In the genomic region with DNA sequence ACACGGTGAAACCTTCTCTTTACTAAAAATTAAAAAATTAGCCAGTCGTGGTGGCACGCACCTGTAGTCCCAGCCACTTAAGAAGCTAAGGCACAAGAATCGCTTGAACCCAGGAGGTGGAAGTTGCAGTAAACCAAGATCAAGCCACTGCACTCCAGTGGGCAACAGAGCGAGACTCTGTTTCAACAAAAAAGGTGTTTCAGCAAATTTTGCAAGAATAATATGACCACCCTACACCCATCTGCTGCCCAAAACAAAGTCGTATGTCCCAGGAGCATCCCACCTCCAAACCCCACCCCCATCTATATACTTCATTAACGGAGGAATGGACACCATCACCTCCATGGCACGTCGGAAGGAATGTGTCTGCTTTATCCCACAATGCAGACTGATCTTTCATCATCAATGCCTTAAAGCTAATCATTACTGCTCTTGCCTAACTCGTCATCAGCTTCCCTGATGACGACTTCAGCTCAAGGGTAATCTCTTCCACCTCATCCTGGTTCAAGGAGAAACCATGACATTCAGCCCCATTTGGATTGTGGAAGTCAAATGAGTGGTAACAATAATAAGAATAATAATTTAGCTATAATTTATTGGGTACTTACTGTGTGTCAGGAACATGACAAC, we compare ENCODE assay signal across 2 cellular contexts.
TF ChIP-seq lines count a peak whose summit lies in the region.

No MANE protein-coding gene starts in this region.

TF ChIP-seq in HepG2, 621 proteins besides CTCF, POLR2A, EP300 and RAD21:
- TF ChIP-seq MAFF (IDR thresholded peaks at IDR 0.05; ENCODE audit: low read depth, low read length) (peak; percentile 82), TBX2 (CRISPR knock-in tag; IDR thresholded peaks at IDR 0.05; ENCODE audit: borderline replicate concordance) (no peak), SP1 (IDR thresholded peaks at IDR 0.05) (no peak), SP1 (CRISPR knock-in tag; IDR thresholded peaks at IDR 0.05) (no peak), HES4 (CRISPR knock-in tag; IDR thresholded peaks at IDR 0.05; ENCODE audit: borderline replicate concordance) (no peak), SRSF4 (IDR thresholded peaks at IDR 0.05; ENCODE audit: low read depth, low read length, poor library complexity, severe bottlenecking) (no peak), MAFK (conservative IDR thresholded peaks at IDR 0.05 in 1 of 2, IDR thresholded peaks at IDR 0.05 in 1 of 2; ENCODE audit: low read length in 2 of 2) (peak; percentile 75 to 89), ATAD3A (CRISPR knock-in tag; IDR thresholded peaks at IDR 0.05) (no peak), CREB1 (IDR thresholded peaks at IDR 0.05) (peak; percentile 81), CREB1 (CRISPR knock-in tag; IDR thresholded peaks at IDR 0.05) (no peak), ZNF567 (CRISPR knock-in tag; IDR thresholded peaks at IDR 0.05; ENCODE audit: borderline replicate concordance) (no peak)
- TF ChIP-seq, protein P1, sequence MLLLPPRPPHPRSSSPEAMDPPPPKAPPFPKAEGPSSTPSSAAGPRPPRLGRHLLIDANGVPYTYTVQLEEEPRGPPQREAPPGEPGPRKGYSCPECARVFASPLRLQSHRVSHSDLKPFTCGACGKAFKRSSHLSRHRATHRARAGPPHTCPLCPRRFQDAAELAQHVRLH (CRISPR knock-in tag; IDR thresholded peaks at IDR 0.05; ENCODE audit: borderline replicate concordance, low read depth) = no peak
TF ChIP-seq in HepG2: peak in this region for 3.

TF ChIP-seq in K562, 482 proteins besides CTCF, POLR2A, EP300 and RAD21:
- TF ChIP-seq, protein P2, sequence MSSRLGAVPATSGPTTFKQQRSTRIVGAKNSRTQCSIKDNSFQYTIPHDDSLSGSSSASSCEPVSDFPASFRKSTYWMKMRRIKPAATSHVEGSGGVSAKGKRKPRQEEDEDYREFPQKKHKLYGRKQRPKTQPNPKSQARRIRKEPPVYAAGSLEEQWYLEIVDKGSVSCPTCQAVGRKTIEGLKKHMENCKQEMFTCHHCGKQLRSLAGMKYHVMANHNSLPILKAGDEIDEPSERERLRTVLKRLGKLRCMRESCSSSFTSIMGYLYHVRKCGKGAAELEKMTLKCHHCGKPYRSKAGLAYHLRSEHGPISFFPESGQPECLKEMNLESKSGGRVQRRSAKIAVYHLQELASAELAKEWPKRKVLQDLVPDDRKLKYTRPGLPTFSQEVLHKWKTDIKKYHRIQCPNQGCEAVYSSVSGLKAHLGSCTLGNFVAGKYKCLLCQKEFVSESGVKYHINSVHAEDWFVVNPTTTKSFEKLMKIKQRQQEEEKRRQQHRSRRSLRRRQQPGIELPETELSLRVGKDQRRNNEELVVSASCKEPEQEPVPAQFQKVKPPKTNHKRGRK (tag; IDR thresholded peaks at IDR 0.05) = no peak
- TF ChIP-seq ZFPM2 (CRISPR knock-in tag; IDR thresholded peaks at IDR 0.05) (no peak), EWSR1 (IDR thresholded peaks at IDR 0.05; ENCODE audit: borderline replicate concordance, low read depth, partially characterized antibody) (no peak), ETV6 (IDR thresholded peaks at IDR 0.05; ENCODE audit: borderline replicate concordance in 1 of 2, low read depth in 2 of 2, low read length in 1 of 2) (no peak), ETV6 (CRISPR knock-in tag; IDR thresholded peaks at IDR 0.05; ENCODE audit: borderline replicate concordance) (no peak), DIDO1 (tag; IDR thresholded peaks at IDR 0.05; ENCODE audit: low read depth) (no peak), ZNF140 (CRISPR knock-in tag; IDR thresholded peaks at IDR 0.05) (no peak), MAFG (tag; conservative IDR thresholded peaks at IDR 0.05) (peak; percentile 53), SMARCA4 (IDR thresholded peaks at IDR 0.05) (no peak), ZNF707 (CRISPR knock-in tag; conservative IDR thresholded peaks at IDR 0.05) (no peak), SMARCC2 (IDR thresholded peaks at IDR 0.05; ENCODE audit: low read depth) (no peak), POU5F1 (IDR thresholded peaks at IDR 0.05; ENCODE audit: borderline replicate concordance, low read depth, low read length, partially characterized antibody) (no peak), COPS2 (conservative IDR thresholded peaks at IDR 0.05) (no peak), ZNF764 (CRISPR knock-in tag; IDR thresholded peaks at IDR 0.05; ENCODE audit: low read depth) (no peak), TOE1 (IDR thresholded peaks at IDR 0.05; ENCODE audit: borderline replicate concordance) (no peak), TOE1 (CRISPR knock-in tag; IDR thresholded peaks at IDR 0.05; ENCODE audit: borderline replicate concordance, low read depth) (no peak), SRSF1 (IDR thresholded peaks at IDR 0.05; ENCODE audit: low read depth, low read length) (no peak), TGIF2 (CRISPR knock-in tag; IDR thresholded peaks at IDR 0.05) (no peak), ZNF586 (CRISPR knock-in tag; conservative IDR thresholded peaks at IDR 0.05) (no peak), EZH2 (IDR thresholded peaks at IDR 0.05; ENCODE audit: borderline replicate concordance, low read depth, low read length) (no peak), ZNF766 (CRISPR knock-in tag; conservative IDR thresholded peaks at IDR 0.05) (no peak), CHD4 (IDR thresholded peaks at IDR 0.05; ENCODE audit: insufficient read depth, insufficient replicate concordance, low read depth, low read length, poor library complexity, severe bottlenecking) (no peak), ZC3H8 (IDR thresholded peaks at IDR 0.05) (no peak), PHB (CRISPR knock-in tag; IDR thresholded peaks at IDR 0.05) (no peak), CBFA2T2 (conservative IDR thresholded peaks at IDR 0.05) (no peak), GATAD2B (IDR thresholded peaks at IDR 0.05; ENCODE audit: borderline replicate concordance) (no peak), MAFK (IDR thresholded peaks at IDR 0.05; ENCODE audit: low read length) (peak; percentile 74), MTA3 (IDR thresholded peaks at IDR 0.05; ENCODE audit: borderline replicate concordance) (no peak), BRCA1 (IDR thresholded peaks at IDR 0.05) (no peak), BRCA1 (CRISPR knock-in tag; IDR thresholded peaks at IDR 0.05) (no peak), C11orf30 (IDR thresholded peaks at IDR 0.05; ENCODE audit: low read depth) (peak; percentile 72), NFYB (IDR thresholded peaks at IDR 0.05; ENCODE audit: extremely low read depth, insufficient read length) (no peak), ILK (tag; IDR thresholded peaks at IDR 0.05; ENCODE audit: borderline replicate concordance, low read depth) (no peak), DPF2 (IDR thresholded peaks at IDR 0.05) (no peak), MAFF (IDR thresholded peaks at IDR 0.05; ENCODE audit: low read length) (peak; percentile 74), NR2F6 (CRISPR knock-in tag; IDR thresholded peaks at IDR 0.05) (no peak), CHCHD3 (CRISPR knock-in tag; IDR thresholded peaks at IDR 0.05) (no peak), ZNF316 (IDR thresholded peaks at IDR 0.05) (peak; percentile 81), XRCC4 (IDR thresholded peaks at IDR 0.05; ENCODE audit: extremely low read depth, insufficient read depth, insufficient read length) (no peak), TFAM (CRISPR knock-in tag; conservative IDR thresholded peaks at IDR 0.05) (no peak), ZNF589 (CRISPR knock-in tag; IDR thresholded peaks at IDR 0.05; ENCODE audit: low read depth) (no peak), ZNF778 (CRISPR knock-in tag; IDR thresholded peaks at IDR 0.05) (no peak), HDAC2 (IDR thresholded peaks at IDR 0.05) (no peak)
- TF ChIP-seq, protein P3, sequence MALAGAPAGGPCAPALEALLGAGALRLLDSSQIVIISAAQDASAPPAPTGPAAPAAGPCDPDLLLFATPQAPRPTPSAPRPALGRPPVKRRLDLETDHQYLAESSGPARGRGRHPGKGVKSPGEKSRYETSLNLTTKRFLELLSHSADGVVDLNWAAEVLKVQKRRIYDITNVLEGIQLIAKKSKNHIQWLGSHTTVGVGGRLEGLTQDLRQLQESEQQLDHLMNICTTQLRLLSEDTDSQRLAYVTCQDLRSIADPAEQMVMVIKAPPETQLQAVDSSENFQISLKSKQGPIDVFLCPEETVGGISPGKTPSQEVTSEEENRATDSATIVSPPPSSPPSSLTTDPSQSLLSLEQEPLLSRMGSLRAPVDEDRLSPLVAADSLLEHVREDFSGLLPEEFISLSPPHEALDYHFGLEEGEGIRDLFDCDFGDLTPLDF (CRISPR knock-in tag; IDR thresholded peaks at IDR 0.05) = no peak
- TF ChIP-seq, protein P4, sequence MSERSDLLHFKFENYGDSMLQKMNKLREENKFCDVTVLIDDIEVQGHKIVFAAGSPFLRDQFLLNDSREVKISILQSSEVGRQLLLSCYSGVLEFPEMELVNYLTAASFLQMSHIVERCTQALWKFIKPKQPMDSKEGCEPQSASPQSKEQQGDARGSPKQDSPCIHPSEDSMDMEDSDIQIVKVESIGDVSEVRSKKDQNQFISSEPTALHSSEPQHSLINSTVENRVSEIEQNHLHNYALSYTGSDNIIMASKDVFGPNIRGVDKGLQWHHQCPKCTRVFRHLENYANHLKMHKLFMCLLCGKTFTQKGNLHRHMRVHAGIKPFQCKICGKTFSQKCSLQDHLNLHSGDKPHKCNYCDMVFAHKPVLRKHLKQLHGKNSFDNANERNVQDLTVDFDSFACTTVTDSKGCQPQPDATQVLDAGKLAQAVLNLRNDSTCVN (CRISPR knock-in tag; IDR thresholded peaks at IDR 0.05) = no peak
- TF ChIP-seq, protein P5, sequence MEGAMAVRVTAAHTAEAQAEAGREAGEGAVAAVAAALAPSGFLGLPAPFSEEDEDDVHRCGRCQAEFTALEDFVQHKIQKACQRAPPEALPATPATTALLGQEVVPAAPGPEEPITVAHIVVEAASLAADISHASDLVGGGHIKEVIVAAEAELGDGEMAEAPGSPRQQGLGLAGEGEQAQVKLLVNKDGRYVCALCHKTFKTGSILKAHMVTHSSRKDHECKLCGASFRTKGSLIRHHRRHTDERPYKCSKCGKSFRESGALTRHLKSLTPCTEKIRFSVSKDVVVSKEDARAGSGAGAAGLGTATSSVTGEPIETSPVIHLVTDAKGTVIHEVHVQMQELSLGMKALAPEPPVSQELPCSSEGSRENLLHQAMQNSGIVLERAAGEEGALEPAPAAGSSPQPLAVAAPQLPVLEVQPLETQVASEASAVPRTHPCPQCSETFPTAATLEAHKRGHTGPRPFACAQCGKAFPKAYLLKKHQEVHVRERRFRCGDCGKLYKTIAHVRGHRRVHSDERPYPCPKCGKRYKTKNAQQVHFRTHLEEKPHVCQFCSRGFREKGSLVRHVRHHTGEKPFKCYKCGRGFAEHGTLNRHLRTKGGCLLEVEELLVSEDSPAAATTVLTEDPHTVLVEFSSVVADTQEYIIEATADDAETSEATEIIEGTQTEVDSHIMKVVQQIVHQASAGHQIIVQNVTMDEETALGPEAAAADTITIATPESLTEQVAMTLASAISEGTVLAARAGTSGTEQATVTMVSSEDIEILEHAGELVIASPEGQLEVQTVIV (CRISPR knock-in tag; IDR thresholded peaks at IDR 0.05; ENCODE audit: borderline replicate concordance) = no peak
- TF ChIP-seq, protein P6, sequence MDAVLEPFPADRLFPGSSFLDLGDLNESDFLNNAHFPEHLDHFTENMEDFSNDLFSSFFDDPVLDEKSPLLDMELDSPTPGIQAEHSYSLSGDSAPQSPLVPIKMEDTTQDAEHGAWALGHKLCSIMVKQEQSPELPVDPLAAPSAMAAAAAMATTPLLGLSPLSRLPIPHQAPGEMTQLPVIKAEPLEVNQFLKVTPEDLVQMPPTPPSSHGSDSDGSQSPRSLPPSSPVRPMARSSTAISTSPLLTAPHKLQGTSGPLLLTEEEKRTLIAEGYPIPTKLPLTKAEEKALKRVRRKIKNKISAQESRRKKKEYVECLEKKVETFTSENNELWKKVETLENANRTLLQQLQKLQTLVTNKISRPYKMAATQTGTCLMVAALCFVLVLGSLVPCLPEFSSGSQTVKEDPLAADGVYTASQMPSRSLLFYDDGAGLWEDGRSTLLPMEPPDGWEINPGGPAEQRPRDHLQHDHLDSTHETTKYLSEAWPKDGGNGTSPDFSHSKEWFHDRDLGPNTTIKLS (IDR thresholded peaks at IDR 0.05; ENCODE audit: borderline replicate concordance, low read depth) = no peak
